Comparison of ENCODE assay signal across 15 cellular contexts in genomic region chr10:90378524-90379076, GRCh38.
"Had no signal": no experiment of that assay in that cellular context is flagged by ENCODE, and none has a peak within 500 bp of the region (broad histone marks: within the 10 kb centered on the region; RNA-seq: fewer than 3 reads in every experiment).

No MANE protein-coding gene starts in this region.

- H3K27me3 ChIP-seq: heart left ventricle, left lung, ovary, stomach had no signal

- H3K36me3 ChIP-seq: heart left ventricle, left lung, ovary, stomach had no signal

- H3K9me3 ChIP-seq: heart left ventricle, left lung, ovary, stomach had no signal

- ATAC-seq: activated CD8-positive, alpha-beta memory T cell treated with anti-CD3 and anti-CD28 coated beads, Interleukin-2, amount 10 ng/mL, durations not matched to agents 7 days and 5 days; esophagus mucosa; heart left ventricle; left lung had no signal

- DNase-seq: activated CD4-positive, alpha-beta T cell treated with anti-CD3 and anti-CD28 coated beads, Interleukin-2, amount 50 U/mL, for 48 hours; activated CD4-positive, CD25-positive, alpha-beta regulatory T cell treated with anti-CD3 and anti-CD28 coated beads, Interleukin-2, amount 50 U/mL, for 72 hours; activated CD8-positive, alpha-beta memory T cell treated with anti-CD3 and anti-CD28 coated beads, Interleukin-2, amount 10 ng/mL, durations not matched to agents 7 days and 5 days; activated effector memory CD4-positive, alpha-beta T cell treated with anti-CD3 and anti-CD28 coated beads, Interleukin-2, amount 50 U/mL, for 16 hours; activated T-cell treated with anti-CD3 and anti-CD28 coated beads, Interleukin-2, amount 50 U/mL, for 24 hours; dermis blood vessel endothelial cell; foreskin melanocyte; heart left ventricle; left lung; nephron progenitor cell; ovary; retina; stomach had no signal

- H3K4me3 ChIP-seq: heart left ventricle, left lung, ovary, skin epidermis, stomach had no signal

- H3K27ac ChIP-seq: heart left ventricle, left lung, ovary, skin epidermis, stomach had no signal

- H3K4me1 ChIP-seq: heart left ventricle, left lung, stomach had no signal
